7 cellular contexts compared by ENCODE assay signal in genomic region chr5:144416196-144416595, GRCh38.
"Had no signal": no experiment of that assay in that cellular context is flagged by ENCODE, and none has a peak within 500 bp of the region (broad histone marks: within the 10 kb centered on the region; RNA-seq: fewer than 3 reads in every experiment).

No MANE protein-coding gene starts in this region.

- H3K9ac ChIP-seq: KMS-11 had no signal

- ATAC-seq: K562 had no signal

- H3K4me2 ChIP-seq: KMS-11 had no signal

- FAIRE-seq: HTR-8/SVneo, K562 had no signal

- H3K27ac ChIP-seq: HL-60, KMS-11 had no signal

- H3K4me3 ChIP-seq: K562 had no signal

- DNase-seq: IMR-90, KBM-7, KG1 had no signal
